Comparison of ENCODE assay signal across 1 cellular context in the genomic region with DNA sequence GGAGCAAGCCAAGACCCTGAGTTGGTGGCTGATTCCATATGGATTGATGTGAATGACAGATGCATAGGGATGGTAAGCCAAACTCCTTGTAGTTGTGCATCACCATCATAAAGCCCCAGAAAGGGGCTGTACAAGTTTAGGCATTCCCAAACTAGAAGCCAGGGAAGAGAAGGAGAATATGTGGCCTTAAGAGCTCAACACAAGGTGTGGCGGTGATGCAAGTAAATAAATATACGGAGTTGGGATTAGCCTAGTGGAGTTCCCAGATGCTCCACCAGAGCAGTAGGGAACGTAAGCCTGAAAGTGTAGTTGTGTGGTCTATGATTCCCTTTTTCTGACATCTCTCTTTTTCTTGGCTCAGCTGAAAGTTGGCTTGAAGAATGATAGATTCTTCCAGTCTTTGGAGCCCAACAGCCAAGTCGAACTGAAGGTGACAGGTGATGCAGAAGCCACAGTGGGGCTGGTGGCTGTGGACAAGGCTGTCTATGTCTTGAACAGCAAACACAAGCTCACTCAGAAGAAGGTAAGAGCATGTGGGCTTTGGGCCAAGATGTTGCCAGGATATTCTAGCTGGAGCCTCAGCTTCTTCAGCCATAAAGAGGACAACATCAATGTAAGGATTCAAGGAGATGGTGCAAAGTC.
TF ChIP-seq lines count a peak whose summit lies in the region.

No MANE protein-coding gene starts in this region.

TF ChIP-seq in H1, 55 proteins besides CTCF, POLR2A, EP300 and RAD21:
- TF ChIP-seq CHD2 (IDR thresholded peaks at IDR 0.05; ENCODE audit: low read length), result no peak
- TF ChIP-seq CBX5 (IDR thresholded peaks at IDR 0.05; ENCODE audit: low read depth, low read length), result 0 out of 2 replicates have a peak, but pooled peaks have one; percentile 54
